10 cellular contexts compared by ENCODE assay signal in the genomic region with DNA sequence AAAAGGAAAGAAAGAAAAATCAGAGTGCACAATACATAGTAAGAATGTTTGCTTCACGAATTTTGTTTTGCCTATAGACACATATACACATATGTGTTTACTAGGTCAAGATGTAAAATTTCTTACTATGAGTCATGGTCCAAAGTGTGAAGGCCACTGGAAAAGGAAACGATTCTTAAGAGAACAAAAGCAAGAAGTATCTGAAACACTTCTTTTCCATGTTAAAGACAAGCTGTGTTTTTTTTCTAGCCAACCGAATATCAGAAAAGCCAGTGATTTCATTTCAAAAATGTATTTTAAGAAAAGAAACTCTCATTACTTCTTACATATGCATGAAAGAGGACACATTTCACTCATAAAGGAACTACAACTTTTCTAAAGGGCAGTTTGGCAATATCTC. TPM values are rescaled to one million over a fixed set of nuclear protein-coding genes. Genes with fewer than 3 reads are reported as not detected.
DNase-seq lines count a peak whose midpoint lies in the region; ATAC-seq, FAIRE-seq and TF ChIP-seq lines count a peak whose summit lies in the region.
"Had no signal": no experiment of that assay in that cellular context is flagged by ENCODE, and none has a peak within 500 bp of the region (broad histone marks: within the 10 kb centered on the region; RNA-seq: fewer than 3 reads in every experiment).

No MANE protein-coding gene starts in this region.

- H3K9me3 ChIP-seq in CD4-positive, alpha-beta T cell (ENCODE audit: control insufficient read depth, low read length): no peaks in the 10 kb centered on the region
- no peaks in the 10 kb centered on the region for H3K9me3 ChIP-seq in adrenal gland (replicated peaks in 1 of 3)
- H3K9me3 ChIP-seq in vagina: no peaks in the 10 kb centered on the region
- H3K9me3 ChIP-seq: BLaER1 treated with 17β-estradiol and CSF1 and Interleukin-3, amounts not matched to agents 10 nM and 100 nM had no signal

- POLR2A ChIA-PET in CD4-positive, alpha-beta T cell (lab: Charles Lee): interaction anchor here (0.6 to 0.7 kb wide), 2 partner anchors 13 to 65 kb away, joined by 3 to 4 read pairs; no protein-coding TSS in a partner anchor

- H3K4me1 ChIP-seq in adrenal gland (replicated peaks in 1 of 2) (no peaks in the 10 kb centered on the region), vagina (no peaks in the 10 kb centered on the region)

- peaks cover 37% of the 10 kb centered on the region for H3K36me3 Mint-ChIP-seq in CD4-positive, alpha-beta T cell (ENCODE audit: low read depth)

- peak overlapping the region; percentile 99 for H3K27ac Mint-ChIP-seq in CD4-positive, alpha-beta T cell

- no peak for TF ChIP-seq CTCF in CD4-positive, alpha-beta T cell (IDR thresholded peaks at IDR 0.05)
- TF ChIP-seq CTCF in adrenal gland (IDR thresholded peaks at IDR 0.05) (no peak), brain microvascular endothelial cell (IDR thresholded peaks at IDR 0.05; ENCODE audit: low read depth, low read length, missing control alignments) (no peak), vagina (IDR thresholded peaks at IDR 0.05) (no peak)

- in situ Hi-C loops in brain microvascular endothelial cell (cut with HindIII; ENCODE audit: low pct_ligation_motif_present, low sequenced_read_pairs): no loop called here

- H3K4me1 Mint-ChIP-seq in CD4-positive, alpha-beta T cell (ENCODE audit: low read depth): peaks cover 42% of the 10 kb centered on the region

- no peaks in the 10 kb centered on the region for H3K27me3 Mint-ChIP-seq in CD4-positive, alpha-beta T cell

- H3K9me3 Mint-ChIP-seq in CD4-positive, alpha-beta T cell: no peaks in the 10 kb centered on the region

- no peak for TF ChIP-seq POLR2A in adrenal gland (IDR thresholded peaks at IDR 0.05)
- no peak for TF ChIP-seq POLR2A in vagina (IDR thresholded peaks at IDR 0.05)

- H3K27ac ChIP-seq in CD4-positive, alpha-beta T cell (ENCODE audit: low read depth, low read length): peak overlapping the region; percentile 70
- H3K27ac ChIP-seq in adrenal gland: no peak overlapping the region
- no peak overlapping the region for H3K27ac ChIP-seq in brain microvascular endothelial cell
- no peak overlapping the region for H3K27ac ChIP-seq in vagina

- no peaks in the 10 kb centered on the region for H3K27me3 ChIP-seq in CD4-positive, alpha-beta T cell (ENCODE audit: control insufficient read depth, insufficient read depth, low read length)
- H3K27me3 ChIP-seq in adrenal gland (no peaks in the 10 kb centered on the region), brain microvascular endothelial cell (replicated peaks) (no peaks in the 10 kb centered on the region), vagina (no peaks in the 10 kb centered on the region)
- H3K27me3 ChIP-seq: BLaER1 treated with 17β-estradiol and CSF1 and Interleukin-3, amounts not matched to agents 10 nM and 100 nM had no signal

- intact Hi-C loops in CD4-positive, alpha-beta T cell (cut with DNase I, micrococcal nuclease): loop anchor here in 1 of 2 experiments (10.0 kb wide), 1 partner anchor 58 kb away; no protein-coding TSS in a partner anchor
- intact Hi-C loops in adrenal gland (cut with DNase I): no loop called here
- intact Hi-C loops in vagina (cut with DNase I): no loop called here

- DNase-seq in CD4-positive, alpha-beta T cell: no peak
- DNase-seq in GM19240 (ENCODE audit: insufficient read length, low spot score) (peak; percentile 15), adrenal gland (no peak), brain microvascular endothelial cell (no peak), vagina (ENCODE audit: extremely low spot score in 2 of 2) (no peak)
- no peak for DNase-seq in stimulated activated CD4-positive, alpha-beta T cell treated with anti-CD3 and anti-CD28 coated beads, Interleukin-2, amount 100 ng/mL, for 24 hours
- DNase-seq: NCI-H774 had no signal

- ATAC-seq in CD4-positive, alpha-beta T cell (ENCODE audit: poor library complexity): no peak
- ATAC-seq in HG03097 (IDR thresholded peaks at IDR 0.05; ENCODE audit: low FRiP score, unreplicated experiment): peak; percentile 28

- FAIRE-seq in colon (lab: Jason Lieb, UNC): peak; percentile 71

- H3K4me3 ChIP-seq in adrenal gland (no peak overlapping the region), brain microvascular endothelial cell (ENCODE audit: low read depth, low read length) (no peak overlapping the region), vagina (no peak overlapping the region)
- H3K4me3 ChIP-seq: BLaER1 treated with 17β-estradiol and CSF1 and Interleukin-3, amounts not matched to agents 10 nM and 100 nM had no signal

- H3K4me3 Mint-ChIP-seq in CD4-positive, alpha-beta T cell: no peak overlapping the region

- WGBS in adrenal gland, 4 donors: 30 to 49% (median 41%) methylated on average over 3 of the region's 3 CpGs

- H3K36me3 ChIP-seq in adrenal gland (replicated peaks in 1 of 2): no peaks in the 10 kb centered on the region
- H3K36me3 ChIP-seq in brain microvascular endothelial cell (replicated peaks): no peaks in the 10 kb centered on the region
- no peaks in the 10 kb centered on the region for H3K36me3 ChIP-seq in vagina
- H3K36me3 ChIP-seq: BLaER1 treated with 17β-estradiol and CSF1 and Interleukin-3, amounts not matched to agents 10 nM and 100 nM had no signal

- CTCF ChIA-PET in CD4-positive, alpha-beta T cell (lab: Charles Lee): no interaction called here

RNA-seq across cellular contexts. Expression of gene PECR, which starts 24.9 kb away (rescaled TPM):
- 10 to 100 TPM in 1 of 2 experiments, 1 to 10 TPM in 1; 9.1 to 10.3 TPM for total RNA-seq in CD4-positive, alpha-beta T cell
- total RNA-seq in adrenal gland: 10 to 100 TPM in 5 of 8 donors, 1 to 10 TPM in 3; 6.0 to 22.2 (median 10.8) TPM
- polyA plus RNA-seq in adrenal gland: 10 to 100 TPM in 1 of 3 donors, 1 to 10 TPM in 2; 5.3 to 11.3 (median 8.2) TPM
- total RNA-seq in vagina: 13.0 TPM

RNA-seq across cellular contexts. Expression of gene TMEM169, which starts 25.0 kb away (rescaled TPM):
- under 1 TPM; 0.27 to 0.53 TPM for total RNA-seq in CD4-positive, alpha-beta T cell
- total RNA-seq in adrenal gland (1 to 10 TPM in 2 of 8 donors, under 1 TPM in 6; 0.12 to 1.3 (median 0.64) TPM), vagina (not detected)
- 1 to 10 TPM in 1 of 3 donors, under 1 TPM in 2; 0.24 to 1.2 (median 0.88) TPM for polyA plus RNA-seq in adrenal gland

RNA-seq across cellular contexts. Expression of gene MREG, which starts 43.4 kb away (rescaled TPM):
- 1 to 10 TPM; 1.8 to 2.8 TPM for total RNA-seq in CD4-positive, alpha-beta T cell
- total RNA-seq in adrenal gland: 10 to 100 TPM in 3 of 8 donors, 1 to 10 TPM in 5; 4.2 to 14.4 (median 6.3) TPM
- polyA plus RNA-seq in adrenal gland: 1 to 10 TPM; 3.1 to 6.4 (median 4.3) TPM
- 11.8 TPM for total RNA-seq in vagina

RNA-seq across cellular contexts. Expression of gene XRCC5, which starts 52.4 kb away (rescaled TPM):
- total RNA-seq in CD4-positive, alpha-beta T cell: 100 to 1,000 TPM; 126 to 129 TPM
- total RNA-seq in adrenal gland: 100 to 1,000 TPM; 104 to 224 (median 158) TPM
- polyA plus RNA-seq in adrenal gland: 100 to 1,000 TPM in 1 of 3 donors, 10 to 100 TPM in 2; 58.4 to 198 (median 59.5) TPM
- 118 TPM for total RNA-seq in vagina
